1 cellular context compared by ENCODE assay signal in the genomic region with DNA sequence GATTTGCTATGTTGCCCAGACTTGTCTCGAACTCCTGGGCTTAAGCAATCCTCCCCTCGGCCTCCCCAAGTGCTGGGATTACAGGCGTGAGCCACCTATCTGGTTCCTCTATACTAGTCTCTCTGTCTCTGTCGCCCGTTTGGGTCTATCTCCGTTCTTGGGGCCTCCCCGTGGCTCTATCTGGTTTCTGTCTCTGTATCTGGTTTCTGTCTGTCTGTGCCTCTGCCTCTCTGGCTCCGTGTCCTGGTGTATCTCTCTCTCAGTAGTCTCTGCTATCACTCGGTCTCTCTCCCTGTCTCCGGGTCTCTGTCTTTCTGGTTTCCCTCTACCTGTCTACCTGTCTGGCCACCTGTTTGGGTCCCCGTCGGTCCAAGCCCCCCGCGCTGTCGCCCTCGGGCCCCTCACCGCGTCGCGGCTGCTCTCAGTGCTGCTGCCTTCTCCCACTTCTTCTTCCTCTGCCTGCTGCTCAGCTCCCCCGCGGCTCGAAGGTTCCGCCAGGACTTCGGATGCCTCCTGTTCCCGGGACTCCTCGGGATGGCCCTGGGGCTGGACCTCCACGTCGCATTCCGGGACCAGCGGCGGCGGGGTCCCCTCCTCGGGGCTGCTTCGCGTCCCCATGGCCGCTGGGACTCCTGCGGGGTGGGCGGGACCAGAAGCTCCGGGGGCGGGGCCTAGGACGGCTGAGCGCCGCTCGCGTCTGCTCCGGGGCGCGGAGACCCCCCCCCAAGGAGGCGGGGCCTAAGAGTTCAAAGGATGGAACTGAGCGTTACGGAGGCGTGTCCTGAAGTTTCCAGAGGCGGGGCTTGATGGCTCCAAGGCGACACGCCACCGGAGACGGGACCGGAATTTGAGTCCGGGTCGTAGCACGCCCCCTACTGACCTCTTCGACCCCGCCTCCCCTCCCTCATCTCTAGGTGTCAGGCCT.
TF ChIP-seq lines count a peak whose summit lies in the region.

No MANE protein-coding gene starts in this region.

TF ChIP-seq in HepG2, 621 proteins besides CTCF, POLR2A, EP300 and RAD21 (continues in another document):
- TF ChIP-seq, protein P1, sequence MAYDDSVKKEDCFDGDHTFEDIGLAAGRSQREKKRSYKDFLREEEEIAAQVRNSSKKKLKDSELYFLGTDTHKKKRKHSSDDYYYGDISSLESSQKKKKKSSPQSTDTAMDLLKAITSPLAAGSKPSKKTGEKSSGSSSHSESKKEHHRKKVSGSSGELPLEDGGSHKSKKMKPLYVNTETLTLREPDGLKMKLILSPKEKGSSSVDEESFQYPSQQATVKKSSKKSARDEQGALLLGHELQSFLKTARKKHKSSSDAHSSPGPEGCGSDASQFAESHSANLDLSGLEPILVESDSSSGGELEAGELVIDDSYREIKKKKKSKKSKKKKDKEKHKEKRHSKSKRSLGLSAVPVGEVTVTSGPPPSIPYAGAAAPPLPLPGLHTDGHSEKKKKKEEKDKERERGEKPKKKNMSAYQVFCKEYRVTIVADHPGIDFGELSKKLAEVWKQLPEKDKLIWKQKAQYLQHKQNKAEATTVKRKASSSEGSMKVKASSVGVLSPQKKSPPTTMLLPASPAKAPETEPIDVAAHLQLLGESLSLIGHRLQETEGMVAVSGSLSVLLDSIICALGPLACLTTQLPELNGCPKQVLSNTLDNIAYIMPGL (CRISPR knock-in tag; IDR thresholded peaks at IDR 0.05; ENCODE audit: borderline replicate concordance in 1 of 2, low read depth in 1 of 2), result peak; percentile 78 to 86; a peak in 3 of 4 replicates
- no peak for TF ChIP-seq ZNF724P (CRISPR knock-in tag; IDR thresholded peaks at IDR 0.05; ENCODE audit: borderline replicate concordance)
- TF ChIP-seq, protein P2, sequence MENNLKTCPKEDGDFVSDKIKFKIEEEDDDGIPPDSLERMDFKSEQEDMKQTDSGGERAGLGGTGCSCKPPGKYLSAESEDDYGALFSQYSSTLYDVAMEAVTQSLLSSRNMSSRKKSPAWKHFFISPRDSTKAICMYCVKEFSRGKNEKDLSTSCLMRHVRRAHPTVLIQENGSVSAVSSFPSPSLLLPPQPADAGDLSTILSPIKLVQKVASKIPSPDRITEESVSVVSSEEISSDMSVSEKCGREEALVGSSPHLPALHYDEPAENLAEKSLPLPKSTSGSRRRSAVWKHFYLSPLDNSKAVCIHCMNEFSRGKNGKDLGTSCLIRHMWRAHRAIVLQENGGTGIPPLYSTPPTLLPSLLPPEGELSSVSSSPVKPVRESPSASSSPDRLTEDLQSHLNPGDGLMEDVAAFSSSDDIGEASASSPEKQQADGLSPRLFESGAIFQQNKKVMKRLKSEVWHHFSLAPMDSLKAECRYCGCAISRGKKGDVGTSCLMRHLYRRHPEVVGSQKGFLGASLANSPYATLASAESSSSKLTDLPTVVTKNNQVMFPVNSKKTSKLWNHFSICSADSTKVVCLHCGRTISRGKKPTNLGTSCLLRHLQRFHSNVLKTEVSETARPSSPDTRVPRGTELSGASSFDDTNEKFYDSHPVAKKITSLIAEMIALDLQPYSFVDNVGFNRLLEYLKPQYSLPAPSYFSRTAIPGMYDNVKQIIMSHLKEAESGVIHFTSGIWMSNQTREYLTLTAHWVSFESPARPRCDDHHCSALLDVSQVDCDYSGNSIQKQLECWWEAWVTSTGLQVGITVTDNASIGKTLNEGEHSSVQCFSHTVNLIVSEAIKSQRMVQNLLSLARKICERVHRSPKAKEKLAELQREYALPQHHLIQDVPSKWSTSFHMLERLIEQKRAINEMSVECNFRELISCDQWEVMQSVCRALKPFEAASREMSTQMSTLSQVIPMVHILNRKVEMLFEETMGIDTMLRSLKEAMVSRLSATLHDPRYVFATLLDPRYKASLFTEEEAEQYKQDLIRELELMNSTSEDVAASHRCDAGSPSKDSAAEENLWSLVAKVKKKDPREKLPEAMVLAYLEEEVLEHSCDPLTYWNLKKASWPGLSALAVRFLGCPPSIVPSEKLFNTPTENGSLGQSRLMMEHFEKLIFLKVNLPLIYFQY (CRISPR knock-in tag; IDR thresholded peaks at IDR 0.05; ENCODE audit: borderline replicate concordance), result peak; percentile 29; the same call in 1 of the 2 replicates
- TF ChIP-seq ZNF569 (CRISPR knock-in tag; IDR thresholded peaks at IDR 0.05; ENCODE audit: borderline replicate concordance), result no peak
- peak; percentile 56 for TF ChIP-seq TAF1 (CRISPR knock-in tag; IDR thresholded peaks at IDR 0.05)
- TF ChIP-seq KDM2A (CRISPR knock-in tag; IDR thresholded peaks at IDR 0.05; ENCODE audit: borderline replicate concordance, low read depth), result 0 out of 2 replicates have a peak, but pooled peaks have one; percentile 58
- TF ChIP-seq, protein P3, sequence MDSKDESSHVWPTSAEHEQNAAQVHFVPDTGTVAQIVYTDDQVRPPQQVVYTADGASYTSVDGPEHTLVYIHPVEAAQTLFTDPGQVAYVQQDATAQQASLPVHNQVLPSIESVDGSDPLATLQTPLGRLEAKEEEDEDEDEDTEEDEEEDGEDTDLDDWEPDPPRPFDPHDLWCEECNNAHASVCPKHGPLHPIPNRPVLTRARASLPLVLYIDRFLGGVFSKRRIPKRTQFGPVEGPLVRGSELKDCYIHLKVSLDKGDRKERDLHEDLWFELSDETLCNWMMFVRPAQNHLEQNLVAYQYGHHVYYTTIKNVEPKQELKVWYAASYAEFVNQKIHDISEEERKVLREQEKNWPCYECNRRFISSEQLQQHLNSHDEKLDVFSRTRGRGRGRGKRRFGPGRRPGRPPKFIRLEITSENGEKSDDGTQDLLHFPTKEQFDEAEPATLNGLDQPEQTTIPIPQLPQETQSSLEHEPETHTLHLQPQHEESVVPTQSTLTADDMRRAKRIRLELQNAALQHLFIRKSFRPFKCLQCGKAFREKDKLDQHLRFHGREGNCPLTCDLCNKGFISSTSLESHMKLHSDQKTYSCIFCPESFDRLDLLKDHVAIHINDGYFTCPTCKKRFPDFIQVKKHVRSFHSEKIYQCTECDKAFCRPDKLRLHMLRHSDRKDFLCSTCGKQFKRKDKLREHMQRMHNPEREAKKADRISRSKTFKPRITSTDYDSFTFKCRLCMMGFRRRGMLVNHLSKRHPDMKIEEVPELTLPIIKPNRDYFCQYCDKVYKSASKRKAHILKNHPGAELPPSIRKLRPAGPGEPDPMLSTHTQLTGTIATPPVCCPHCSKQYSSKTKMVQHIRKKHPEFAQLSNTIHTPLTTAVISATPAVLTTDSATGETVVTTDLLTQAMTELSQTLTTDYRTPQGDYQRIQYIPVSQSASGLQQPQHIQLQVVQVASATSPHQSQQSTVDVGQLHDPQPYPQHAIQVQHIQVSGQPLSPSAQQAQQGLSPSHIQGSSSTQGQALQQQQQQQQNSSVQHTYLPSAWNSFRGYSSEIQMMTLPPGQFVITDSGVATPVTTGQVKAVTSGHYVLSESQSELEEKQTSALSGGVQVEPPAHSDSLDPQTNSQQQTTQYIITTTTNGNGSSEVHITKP (CRISPR knock-in tag; IDR thresholded peaks at IDR 0.05; ENCODE audit: low read depth), result no peak
- no peak for TF ChIP-seq ZNF251 (CRISPR knock-in tag; IDR thresholded peaks at IDR 0.05)
- TF ChIP-seq KLF15 (CRISPR knock-in tag; IDR thresholded peaks at IDR 0.05; ENCODE audit: borderline replicate concordance), result 0 out of 2 replicates have a peak, but pooled peaks have one; percentile 15
- TF ChIP-seq ZNF124 (CRISPR knock-in tag; IDR thresholded peaks at IDR 0.05), result 0 out of 2 replicates have a peak, but pooled peaks have one; percentile 12
- no peak for TF ChIP-seq ZNF775 (CRISPR knock-in tag; IDR thresholded peaks at IDR 0.05; ENCODE audit: borderline replicate concordance)
- no peak for TF ChIP-seq ZNF17 (CRISPR knock-in tag; IDR thresholded peaks at IDR 0.05)
- TF ChIP-seq, protein P4, sequence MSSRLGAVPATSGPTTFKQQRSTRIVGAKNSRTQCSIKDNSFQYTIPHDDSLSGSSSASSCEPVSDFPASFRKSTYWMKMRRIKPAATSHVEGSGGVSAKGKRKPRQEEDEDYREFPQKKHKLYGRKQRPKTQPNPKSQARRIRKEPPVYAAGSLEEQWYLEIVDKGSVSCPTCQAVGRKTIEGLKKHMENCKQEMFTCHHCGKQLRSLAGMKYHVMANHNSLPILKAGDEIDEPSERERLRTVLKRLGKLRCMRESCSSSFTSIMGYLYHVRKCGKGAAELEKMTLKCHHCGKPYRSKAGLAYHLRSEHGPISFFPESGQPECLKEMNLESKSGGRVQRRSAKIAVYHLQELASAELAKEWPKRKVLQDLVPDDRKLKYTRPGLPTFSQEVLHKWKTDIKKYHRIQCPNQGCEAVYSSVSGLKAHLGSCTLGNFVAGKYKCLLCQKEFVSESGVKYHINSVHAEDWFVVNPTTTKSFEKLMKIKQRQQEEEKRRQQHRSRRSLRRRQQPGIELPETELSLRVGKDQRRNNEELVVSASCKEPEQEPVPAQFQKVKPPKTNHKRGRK (CRISPR knock-in tag; IDR thresholded peaks at IDR 0.05), result no peak
- TF ChIP-seq, protein P5, sequence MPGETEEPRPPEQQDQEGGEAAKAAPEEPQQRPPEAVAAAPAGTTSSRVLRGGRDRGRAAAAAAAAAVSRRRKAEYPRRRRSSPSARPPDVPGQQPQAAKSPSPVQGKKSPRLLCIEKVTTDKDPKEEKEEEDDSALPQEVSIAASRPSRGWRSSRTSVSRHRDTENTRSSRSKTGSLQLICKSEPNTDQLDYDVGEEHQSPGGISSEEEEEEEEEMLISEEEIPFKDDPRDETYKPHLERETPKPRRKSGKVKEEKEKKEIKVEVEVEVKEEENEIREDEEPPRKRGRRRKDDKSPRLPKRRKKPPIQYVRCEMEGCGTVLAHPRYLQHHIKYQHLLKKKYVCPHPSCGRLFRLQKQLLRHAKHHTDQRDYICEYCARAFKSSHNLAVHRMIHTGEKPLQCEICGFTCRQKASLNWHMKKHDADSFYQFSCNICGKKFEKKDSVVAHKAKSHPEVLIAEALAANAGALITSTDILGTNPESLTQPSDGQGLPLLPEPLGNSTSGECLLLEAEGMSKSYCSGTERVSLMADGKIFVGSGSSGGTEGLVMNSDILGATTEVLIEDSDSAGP (CRISPR knock-in tag; IDR thresholded peaks at IDR 0.05; ENCODE audit: borderline replicate concordance), result no peak; the same call in 1 of the 2 replicates
- TF ChIP-seq, protein P6, sequence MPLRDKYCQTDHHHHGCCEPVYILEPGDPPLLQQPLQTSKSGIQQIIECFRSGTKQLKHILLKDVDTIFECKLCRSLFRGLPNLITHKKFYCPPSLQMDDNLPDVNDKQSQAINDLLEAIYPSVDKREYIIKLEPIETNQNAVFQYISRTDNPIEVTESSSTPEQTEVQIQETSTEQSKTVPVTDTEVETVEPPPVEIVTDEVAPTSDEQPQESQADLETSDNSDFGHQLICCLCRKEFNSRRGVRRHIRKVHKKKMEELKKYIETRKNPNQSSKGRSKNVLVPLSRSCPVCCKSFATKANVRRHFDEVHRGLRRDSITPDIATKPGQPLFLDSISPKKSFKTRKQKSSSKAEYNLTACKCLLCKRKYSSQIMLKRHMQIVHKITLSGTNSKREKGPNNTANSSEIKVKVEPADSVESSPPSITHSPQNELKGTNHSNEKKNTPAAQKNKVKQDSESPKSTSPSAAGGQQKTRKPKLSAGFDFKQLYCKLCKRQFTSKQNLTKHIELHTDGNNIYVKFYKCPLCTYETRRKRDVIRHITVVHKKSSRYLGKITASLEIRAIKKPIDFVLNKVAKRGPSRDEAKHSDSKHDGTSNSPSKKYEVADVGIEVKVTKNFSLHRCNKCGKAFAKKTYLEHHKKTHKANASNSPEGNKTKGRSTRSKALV (CRISPR knock-in tag; IDR thresholded peaks at IDR 0.05), result 0 out of 2 replicates have a peak, but pooled peaks have one; percentile 24
- TF ChIP-seq ZNF761 (CRISPR knock-in tag; conservative IDR thresholded peaks at IDR 0.05), result no peak
- TF ChIP-seq, protein P7, sequence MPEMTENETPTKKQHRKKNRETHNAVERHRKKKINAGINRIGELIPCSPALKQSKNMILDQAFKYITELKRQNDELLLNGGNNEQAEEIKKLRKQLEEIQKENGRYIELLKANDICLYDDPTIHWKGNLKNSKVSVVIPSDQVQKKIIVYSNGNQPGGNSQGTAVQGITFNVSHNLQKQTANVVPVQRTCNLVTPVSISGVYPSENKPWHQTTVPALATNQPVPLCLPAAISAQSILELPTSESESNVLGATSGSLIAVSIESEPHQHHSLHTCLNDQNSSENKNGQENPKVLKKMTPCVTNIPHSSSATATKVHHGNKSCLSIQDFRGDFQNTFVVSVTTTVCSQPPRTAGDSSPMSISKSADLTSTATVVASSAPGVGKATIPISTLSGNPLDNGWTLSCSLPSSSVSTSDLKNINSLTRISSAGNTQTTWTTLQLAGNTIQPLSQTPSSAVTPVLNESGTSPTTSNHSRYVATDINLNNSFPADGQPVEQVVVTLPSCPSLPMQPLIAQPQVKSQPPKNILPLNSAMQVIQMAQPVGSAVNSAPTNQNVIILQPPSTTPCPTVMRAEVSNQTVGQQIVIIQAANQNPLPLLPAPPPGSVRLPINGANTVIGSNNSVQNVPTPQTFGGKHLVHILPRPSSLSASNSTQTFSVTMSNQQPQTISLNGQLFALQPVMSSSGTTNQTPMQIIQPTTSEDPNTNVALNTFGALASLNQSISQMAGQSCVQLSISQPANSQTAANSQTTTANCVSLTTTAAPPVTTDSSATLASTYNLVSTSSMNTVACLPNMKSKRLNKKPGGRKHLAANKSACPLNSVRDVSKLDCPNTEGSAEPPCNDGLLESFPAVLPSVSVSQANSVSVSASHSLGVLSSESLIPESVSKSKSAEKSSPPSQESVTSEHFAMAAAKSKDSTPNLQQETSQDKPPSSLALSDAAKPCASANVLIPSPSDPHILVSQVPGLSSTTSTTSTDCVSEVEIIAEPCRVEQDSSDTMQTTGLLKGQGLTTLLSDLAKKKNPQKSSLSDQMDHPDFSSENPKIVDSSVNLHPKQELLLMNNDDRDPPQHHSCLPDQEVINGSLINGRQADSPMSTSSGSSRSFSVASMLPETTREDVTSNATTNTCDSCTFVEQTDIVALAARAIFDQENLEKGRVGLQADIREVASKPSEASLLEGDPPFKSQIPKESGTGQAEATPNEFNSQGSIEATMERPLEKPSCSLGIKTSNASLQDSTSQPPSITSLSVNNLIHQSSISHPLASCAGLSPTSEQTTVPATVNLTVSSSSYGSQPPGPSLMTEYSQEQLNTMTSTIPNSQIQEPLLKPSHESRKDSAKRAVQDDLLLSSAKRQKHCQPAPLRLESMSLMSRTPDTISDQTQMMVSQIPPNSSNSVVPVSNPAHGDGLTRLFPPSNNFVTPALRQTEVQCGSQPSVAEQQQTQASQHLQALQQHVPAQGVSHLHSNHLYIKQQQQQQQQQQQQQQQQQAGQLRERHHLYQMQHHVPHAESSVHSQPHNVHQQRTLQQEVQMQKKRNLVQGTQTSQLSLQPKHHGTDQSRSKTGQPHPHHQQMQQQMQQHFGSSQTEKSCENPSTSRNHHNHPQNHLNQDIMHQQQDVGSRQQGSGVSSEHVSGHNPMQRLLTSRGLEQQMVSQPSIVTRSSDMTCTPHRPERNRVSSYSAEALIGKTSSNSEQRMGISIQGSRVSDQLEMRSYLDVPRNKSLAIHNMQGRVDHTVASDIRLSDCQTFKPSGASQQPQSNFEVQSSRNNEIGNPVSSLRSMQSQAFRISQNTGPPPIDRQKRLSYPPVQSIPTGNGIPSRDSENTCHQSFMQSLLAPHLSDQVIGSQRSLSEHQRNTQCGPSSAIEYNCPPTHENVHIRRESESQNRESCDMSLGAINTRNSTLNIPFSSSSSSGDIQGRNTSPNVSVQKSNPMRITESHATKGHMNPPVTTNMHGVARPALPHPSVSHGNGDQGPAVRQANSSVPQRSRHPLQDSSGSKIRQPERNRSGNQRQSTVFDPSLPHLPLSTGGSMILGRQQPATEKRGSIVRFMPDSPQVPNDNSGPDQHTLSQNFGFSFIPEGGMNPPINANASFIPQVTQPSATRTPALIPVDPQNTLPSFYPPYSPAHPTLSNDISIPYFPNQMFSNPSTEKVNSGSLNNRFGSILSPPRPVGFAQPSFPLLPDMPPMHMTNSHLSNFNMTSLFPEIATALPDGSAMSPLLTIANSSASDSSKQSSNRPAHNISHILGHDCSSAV (CRISPR knock-in tag; IDR thresholded peaks at IDR 0.05; ENCODE audit: borderline replicate concordance), result no peak
- no peak for TF ChIP-seq MBNL3 (CRISPR knock-in tag; conservative IDR thresholded peaks at IDR 0.05)
